Comparison of ENCODE assay signal across 11 cellular contexts in genomic region chr1:161730050-161730564, GRCh38. TPM values are rescaled to one million over a fixed set of nuclear protein-coding genes. Genes with fewer than 3 reads are reported as not detected.
DNase-seq lines count a peak whose midpoint lies in the region; ATAC-seq and TF ChIP-seq lines count a peak whose summit lies in the region.
"Had no signal": no experiment of that assay in that cellular context is flagged by ENCODE, and none has a peak within 500 bp of the region (broad histone marks: within the 10 kb centered on the region; RNA-seq: fewer than 3 reads in every experiment).

No MANE protein-coding gene starts in this region.

- peak overlapping the region; percentile 61 for H3K4me3 Mint-ChIP-seq in natural killer cell treated with Interleukin-12 subunit alpha and Interleukin-12 subunit beta and Interleukin-15 and Interleukin-18, amount 100 ng/mL, for 72 hours

- H3K36me3 Mint-ChIP-seq in natural killer cell treated with Interleukin-12 subunit alpha and Interleukin-12 subunit beta and Interleukin-15 and Interleukin-18, amount 100 ng/mL, for 72 hours = no peaks in the 10 kb centered on the region

- intact Hi-C loops in heart left ventricle (cut with DNase I) = loop anchor here in 3 of 10 donors (5.0 to 10.0 kb wide), 2 partner anchors 48 to 245 kb away; no protein-coding TSS in a partner anchor

- peaks cover 0 to 52% (median 5%) of the 10 kb centered on the region in 12 donors for H3K4me1 ChIP-seq in heart left ventricle

- H3K27ac ChIP-seq in heart left ventricle = no peak overlapping the region
- H3K27ac ChIP-seq: neutrophil had no signal

- no peaks in the 10 kb centered on the region for H3K36me3 ChIP-seq in heart left ventricle
- H3K36me3 ChIP-seq: neutrophil had no signal

- H3K4me1 Mint-ChIP-seq in natural killer cell treated with Interleukin-12 subunit alpha and Interleukin-12 subunit beta and Interleukin-15 and Interleukin-18, amount 100 ng/mL, for 72 hours (ENCODE audit: low read depth in 2 of 2) = peaks cover 57 to 62% of the 10 kb centered on the region in 2 donors

- peaks cover 0 to 6% (median 0%) of the 10 kb centered on the region in 9 donors for H3K27me3 ChIP-seq in heart left ventricle

- peak overlapping the region; percentile 53 to 80 for H3K27ac Mint-ChIP-seq in natural killer cell treated with Interleukin-12 subunit alpha and Interleukin-12 subunit beta and Interleukin-15 and Interleukin-18, amount 100 ng/mL, for 72 hours

- TF ChIP-seq CTCF in heart left ventricle (IDR thresholded peaks at IDR 0.05) = no peak

- H3K27me3 Mint-ChIP-seq in natural killer cell treated with Interleukin-12 subunit alpha and Interleukin-12 subunit beta and Interleukin-15 and Interleukin-18, amount 100 ng/mL, for 72 hours = no peaks in the 10 kb centered on the region

- H3K9me3 ChIP-seq in heart left ventricle = no peaks in the 10 kb centered on the region
- H3K9me3 ChIP-seq: neutrophil had no signal

- ATAC-seq in natural killer cell treated with Interleukin-12 subunit alpha and Interleukin-12 subunit beta and Interleukin-15 and Interleukin-18, amount 100 ng/mL, for 72 hours = peak in 1 of 2 donors; percentile 55
- ATAC-seq in GM21717 (IDR thresholded peaks at IDR 0.05; ENCODE audit: unreplicated experiment) (no peak), heart left ventricle (no peak), HG03439 (IDR thresholded peaks at IDR 0.05; ENCODE audit: unreplicated experiment) (no peak)

- no peaks in the 10 kb centered on the region for H3K9me3 Mint-ChIP-seq in natural killer cell treated with Interleukin-12 subunit alpha and Interleukin-12 subunit beta and Interleukin-15 and Interleukin-18, amount 100 ng/mL, for 72 hours

- TF ChIP-seq POLR2A in heart left ventricle (IDR thresholded peaks at IDR 0.05) = no peak

- WGBS in heart left ventricle, 4 donors = 72 to 86% (median 78%) methylated on average over 6 of the region's 6 CpGs

- DNase-seq in GM03348 (ENCODE audit: low spot score) (peak; percentile 39), NOMO-1 treated with DMSO at 0.1 percent for 48 hours (lab: John Stamatoyannopoulos, UW; ENCODE audit: unreplicated experiment) (peak; percentile 61), NCI-H345 (lab: John Stamatoyannopoulos, UW) (no peak), heart left ventricle (no peak)
- peak; percentile 68 to 70 for DNase-seq in activated T-cell treated with anti-CD3 and anti-CD28 coated beads, Interleukin-2, amount 50 U/mL, for 48 hours
- DNase-seq in natural killer cell treated with Interleukin-12 subunit alpha and Interleukin-12 subunit beta and Interleukin-15 and Interleukin-18, amount 100 ng/mL, for 72 hours (ENCODE audit: low spot score) = no peak
- DNase-seq: amygdala, GDM1 had no signal

- H3K4me3 ChIP-seq in heart left ventricle = no peak overlapping the region

RNA-seq across cellular contexts. Expression of gene FCRLB, which starts 8.8 kb away (rescaled TPM):
- under 1 TPM; 0.24 to 0.42 TPM for total RNA-seq in natural killer cell treated with Interleukin-12 subunit alpha and Interleukin-12 subunit beta and Interleukin-15 and Interleukin-18, amount 100 ng/mL, for 72 hours
- under 1 TPM; 0.22 to 0.75 (median 0.48) TPM for total RNA-seq in heart left ventricle
- polyA plus RNA-seq in heart left ventricle = under 1 TPM; 0.30 to 0.46 TPM

RNA-seq across cellular contexts. Expression of gene DUSP12, which starts 19.5 kb away (rescaled TPM):
- 10 to 100 TPM; 27.7 to 39.4 TPM for total RNA-seq in natural killer cell treated with Interleukin-12 subunit alpha and Interleukin-12 subunit beta and Interleukin-15 and Interleukin-18, amount 100 ng/mL, for 72 hours
- total RNA-seq in heart left ventricle = 10 to 100 TPM in 1 of 9 donors, 1 to 10 TPM in 8; 5.2 to 10.0 (median 7.1) TPM
- polyA plus RNA-seq in heart left ventricle = 10 to 100 TPM in 1 of 2 donors, 1 to 10 TPM in 1; 5.8 to 18.1 TPM

RNA-seq across cellular contexts. Expression of gene FCRLA, which starts 23.1 kb away (rescaled TPM):
- not detected for total RNA-seq in natural killer cell treated with Interleukin-12 subunit alpha and Interleukin-12 subunit beta and Interleukin-15 and Interleukin-18, amount 100 ng/mL, for 72 hours
- 1 to 10 TPM in 1 of 9 donors, under 1 TPM in 2, not detected in 6; 0.20 to 1.0 (median 0.41) TPM for total RNA-seq in heart left ventricle
- polyA plus RNA-seq in heart left ventricle = under 1 TPM; 0.11 to 0.23 TPM

RNA-seq across cellular contexts. Expression of gene ATF6, which starts 36.0 kb away (rescaled TPM):
- 10 to 100 TPM; 25.5 to 26.4 TPM for total RNA-seq in natural killer cell treated with Interleukin-12 subunit alpha and Interleukin-12 subunit beta and Interleukin-15 and Interleukin-18, amount 100 ng/mL, for 72 hours
- total RNA-seq in heart left ventricle = 10 to 100 TPM; 13.3 to 24.4 (median 17.6) TPM
- 10 to 100 TPM in 1 of 2 donors, 1 to 10 TPM in 1; 3.0 to 16.2 TPM for polyA plus RNA-seq in heart left ventricle

Comparison
In these comparisons a context has a peak if more than half of its experiments do, and no peak if none do; other contexts are left out.
1. DNase-seq: peak in GM03348 (single experiment), NOMO-1 treated with DMSO at 0.1 percent for 48 hours (single experiment) and activated T-cell treated with anti-CD3 and anti-CD28 coated beads, Interleukin-2, amount 50 U/mL, for 48 hours (2 of 2); none in natural killer cell treated with Interleukin-12 subunit alpha and Interleukin-12 subunit beta and Interleukin-15 and Interleukin-18, amount 100 ng/mL, for 72 hours (single experiment), NCI-H345 (single experiment) and heart left ventricle (0 of 5).